In the genomic region with DNA sequence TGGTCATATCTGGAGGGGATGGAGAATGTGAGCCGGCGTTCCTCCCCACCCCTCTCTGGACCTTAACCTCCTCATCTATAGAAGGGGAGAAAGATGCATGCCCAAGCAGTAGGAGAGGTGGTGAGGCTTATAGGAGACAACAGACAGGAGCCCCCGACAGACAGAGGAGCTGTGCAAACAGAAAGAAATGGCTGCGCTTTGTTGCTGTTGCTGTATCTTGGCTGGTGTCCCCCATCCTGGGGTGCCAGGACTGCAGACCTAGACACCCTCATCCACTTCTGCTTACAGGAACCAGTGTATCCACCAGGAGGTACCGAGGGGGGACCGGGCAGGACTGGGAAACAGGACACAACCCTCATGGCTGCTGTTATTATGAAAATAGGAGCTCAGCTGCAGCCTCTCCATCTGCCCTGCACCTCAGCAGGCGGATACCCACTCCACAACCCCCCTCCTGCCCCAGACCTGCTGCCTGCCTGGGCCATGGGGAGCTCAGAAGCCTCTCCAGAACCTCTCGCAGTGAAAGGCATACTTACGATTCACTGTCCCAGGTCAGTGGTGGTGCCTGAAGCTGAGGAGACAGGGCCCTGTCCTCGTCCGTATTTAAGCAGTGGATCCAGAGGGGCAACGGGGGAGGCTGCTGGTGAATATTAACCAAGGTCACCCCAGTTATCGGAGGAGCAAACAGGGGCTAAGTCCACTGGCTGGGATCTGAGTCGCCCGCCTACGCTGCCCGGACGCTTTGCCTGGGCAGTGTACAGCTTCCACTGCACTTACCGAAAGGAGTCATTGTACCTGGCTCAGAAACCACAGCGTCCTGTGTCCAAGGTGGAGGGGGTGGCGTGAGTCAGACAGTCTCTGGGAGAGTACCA, we compare ENCODE assay signal across 1 cellular context.
TF ChIP-seq lines count a peak whose summit lies in the region.

A gene (minus strand): TSS at position 576 of the 869 bp plus-strand sequence. CDS start 5,365 bp downstream, outside the sequence.

TF ChIP-seq in HepG2, 621 proteins besides CTCF, POLR2A, EP300 and RAD21 (continued from another document and continues in another):
- TF ChIP-seq, protein P1, sequence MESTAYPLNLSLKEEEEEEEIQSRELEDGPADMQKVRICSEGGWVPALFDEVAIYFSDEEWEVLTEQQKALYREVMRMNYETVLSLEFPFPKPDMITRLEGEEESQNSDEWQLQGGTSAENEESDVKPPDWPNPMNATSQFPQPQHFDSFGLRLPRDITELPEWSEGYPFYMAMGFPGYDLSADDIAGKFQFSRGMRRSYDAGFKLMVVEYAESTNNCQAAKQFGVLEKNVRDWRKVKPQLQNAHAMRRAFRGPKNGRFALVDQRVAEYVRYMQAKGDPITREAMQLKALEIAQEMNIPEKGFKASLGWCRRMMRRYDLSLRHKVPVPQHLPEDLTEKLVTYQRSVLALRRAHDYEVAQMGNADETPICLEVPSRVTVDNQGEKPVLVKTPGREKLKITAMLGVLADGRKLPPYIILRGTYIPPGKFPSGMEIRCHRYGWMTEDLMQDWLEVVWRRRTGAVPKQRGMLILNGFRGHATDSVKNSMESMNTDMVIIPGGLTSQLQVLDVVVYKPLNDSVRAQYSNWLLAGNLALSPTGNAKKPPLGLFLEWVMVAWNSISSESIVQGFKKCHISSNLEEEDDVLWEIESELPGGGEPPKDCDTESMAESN (CRISPR knock-in tag; conservative IDR thresholded peaks at IDR 0.05), result peak; percentile 93
- TF ChIP-seq RFX1 (IDR thresholded peaks at IDR 0.05), result no peak
- TF ChIP-seq KAT8 (CRISPR knock-in tag; IDR thresholded peaks at IDR 0.05), result peak; percentile 48; the same call in 1 of the 2 replicates
- TF ChIP-seq, protein P2, sequence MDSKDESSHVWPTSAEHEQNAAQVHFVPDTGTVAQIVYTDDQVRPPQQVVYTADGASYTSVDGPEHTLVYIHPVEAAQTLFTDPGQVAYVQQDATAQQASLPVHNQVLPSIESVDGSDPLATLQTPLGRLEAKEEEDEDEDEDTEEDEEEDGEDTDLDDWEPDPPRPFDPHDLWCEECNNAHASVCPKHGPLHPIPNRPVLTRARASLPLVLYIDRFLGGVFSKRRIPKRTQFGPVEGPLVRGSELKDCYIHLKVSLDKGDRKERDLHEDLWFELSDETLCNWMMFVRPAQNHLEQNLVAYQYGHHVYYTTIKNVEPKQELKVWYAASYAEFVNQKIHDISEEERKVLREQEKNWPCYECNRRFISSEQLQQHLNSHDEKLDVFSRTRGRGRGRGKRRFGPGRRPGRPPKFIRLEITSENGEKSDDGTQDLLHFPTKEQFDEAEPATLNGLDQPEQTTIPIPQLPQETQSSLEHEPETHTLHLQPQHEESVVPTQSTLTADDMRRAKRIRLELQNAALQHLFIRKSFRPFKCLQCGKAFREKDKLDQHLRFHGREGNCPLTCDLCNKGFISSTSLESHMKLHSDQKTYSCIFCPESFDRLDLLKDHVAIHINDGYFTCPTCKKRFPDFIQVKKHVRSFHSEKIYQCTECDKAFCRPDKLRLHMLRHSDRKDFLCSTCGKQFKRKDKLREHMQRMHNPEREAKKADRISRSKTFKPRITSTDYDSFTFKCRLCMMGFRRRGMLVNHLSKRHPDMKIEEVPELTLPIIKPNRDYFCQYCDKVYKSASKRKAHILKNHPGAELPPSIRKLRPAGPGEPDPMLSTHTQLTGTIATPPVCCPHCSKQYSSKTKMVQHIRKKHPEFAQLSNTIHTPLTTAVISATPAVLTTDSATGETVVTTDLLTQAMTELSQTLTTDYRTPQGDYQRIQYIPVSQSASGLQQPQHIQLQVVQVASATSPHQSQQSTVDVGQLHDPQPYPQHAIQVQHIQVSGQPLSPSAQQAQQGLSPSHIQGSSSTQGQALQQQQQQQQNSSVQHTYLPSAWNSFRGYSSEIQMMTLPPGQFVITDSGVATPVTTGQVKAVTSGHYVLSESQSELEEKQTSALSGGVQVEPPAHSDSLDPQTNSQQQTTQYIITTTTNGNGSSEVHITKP (CRISPR knock-in tag; IDR thresholded peaks at IDR 0.05; ENCODE audit: low read depth), result peak; percentile 61; the same call in 1 of the 2 replicates
- no peak for TF ChIP-seq HOXA7 (CRISPR knock-in tag; IDR thresholded peaks at IDR 0.05)
- TF ChIP-seq, protein P3, sequence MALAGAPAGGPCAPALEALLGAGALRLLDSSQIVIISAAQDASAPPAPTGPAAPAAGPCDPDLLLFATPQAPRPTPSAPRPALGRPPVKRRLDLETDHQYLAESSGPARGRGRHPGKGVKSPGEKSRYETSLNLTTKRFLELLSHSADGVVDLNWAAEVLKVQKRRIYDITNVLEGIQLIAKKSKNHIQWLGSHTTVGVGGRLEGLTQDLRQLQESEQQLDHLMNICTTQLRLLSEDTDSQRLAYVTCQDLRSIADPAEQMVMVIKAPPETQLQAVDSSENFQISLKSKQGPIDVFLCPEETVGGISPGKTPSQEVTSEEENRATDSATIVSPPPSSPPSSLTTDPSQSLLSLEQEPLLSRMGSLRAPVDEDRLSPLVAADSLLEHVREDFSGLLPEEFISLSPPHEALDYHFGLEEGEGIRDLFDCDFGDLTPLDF (CRISPR knock-in tag; IDR thresholded peaks at IDR 0.05), result no peak
- TF ChIP-seq, protein P4, sequence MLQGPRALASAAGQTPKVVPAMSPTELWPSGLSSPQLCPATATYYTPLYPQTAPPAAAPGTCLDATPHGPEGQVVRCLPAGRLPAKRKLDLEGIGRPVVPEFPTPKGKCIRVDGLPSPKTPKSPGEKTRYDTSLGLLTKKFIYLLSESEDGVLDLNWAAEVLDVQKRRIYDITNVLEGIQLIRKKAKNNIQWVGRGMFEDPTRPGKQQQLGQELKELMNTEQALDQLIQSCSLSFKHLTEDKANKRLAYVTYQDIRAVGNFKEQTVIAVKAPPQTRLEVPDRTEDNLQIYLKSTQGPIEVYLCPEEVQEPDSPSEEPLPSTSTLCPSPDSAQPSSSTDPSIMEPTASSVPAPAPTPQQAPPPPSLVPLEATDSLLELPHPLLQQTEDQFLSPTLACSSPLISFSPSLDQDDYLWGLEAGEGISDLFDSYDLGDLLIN (CRISPR knock-in tag; IDR thresholded peaks at IDR 0.05; ENCODE audit: borderline replicate concordance), result no peak; the same call in 1 of the 2 replicates
- TF ChIP-seq SIN3A (IDR thresholded peaks at IDR 0.05; ENCODE audit: borderline replicate concordance, low read depth, low read length), result peak; percentile 87
- TF ChIP-seq TMF1 (CRISPR knock-in tag; IDR thresholded peaks at IDR 0.05; ENCODE audit: low read depth), result peak; percentile 25; the same call in 1 of the 2 replicates
- TF ChIP-seq JUNB (CRISPR knock-in tag; IDR thresholded peaks at IDR 0.05; ENCODE audit: borderline replicate concordance), result peak; percentile 74; the same call in 1 of the 2 replicates
- TF ChIP-seq, protein P5, sequence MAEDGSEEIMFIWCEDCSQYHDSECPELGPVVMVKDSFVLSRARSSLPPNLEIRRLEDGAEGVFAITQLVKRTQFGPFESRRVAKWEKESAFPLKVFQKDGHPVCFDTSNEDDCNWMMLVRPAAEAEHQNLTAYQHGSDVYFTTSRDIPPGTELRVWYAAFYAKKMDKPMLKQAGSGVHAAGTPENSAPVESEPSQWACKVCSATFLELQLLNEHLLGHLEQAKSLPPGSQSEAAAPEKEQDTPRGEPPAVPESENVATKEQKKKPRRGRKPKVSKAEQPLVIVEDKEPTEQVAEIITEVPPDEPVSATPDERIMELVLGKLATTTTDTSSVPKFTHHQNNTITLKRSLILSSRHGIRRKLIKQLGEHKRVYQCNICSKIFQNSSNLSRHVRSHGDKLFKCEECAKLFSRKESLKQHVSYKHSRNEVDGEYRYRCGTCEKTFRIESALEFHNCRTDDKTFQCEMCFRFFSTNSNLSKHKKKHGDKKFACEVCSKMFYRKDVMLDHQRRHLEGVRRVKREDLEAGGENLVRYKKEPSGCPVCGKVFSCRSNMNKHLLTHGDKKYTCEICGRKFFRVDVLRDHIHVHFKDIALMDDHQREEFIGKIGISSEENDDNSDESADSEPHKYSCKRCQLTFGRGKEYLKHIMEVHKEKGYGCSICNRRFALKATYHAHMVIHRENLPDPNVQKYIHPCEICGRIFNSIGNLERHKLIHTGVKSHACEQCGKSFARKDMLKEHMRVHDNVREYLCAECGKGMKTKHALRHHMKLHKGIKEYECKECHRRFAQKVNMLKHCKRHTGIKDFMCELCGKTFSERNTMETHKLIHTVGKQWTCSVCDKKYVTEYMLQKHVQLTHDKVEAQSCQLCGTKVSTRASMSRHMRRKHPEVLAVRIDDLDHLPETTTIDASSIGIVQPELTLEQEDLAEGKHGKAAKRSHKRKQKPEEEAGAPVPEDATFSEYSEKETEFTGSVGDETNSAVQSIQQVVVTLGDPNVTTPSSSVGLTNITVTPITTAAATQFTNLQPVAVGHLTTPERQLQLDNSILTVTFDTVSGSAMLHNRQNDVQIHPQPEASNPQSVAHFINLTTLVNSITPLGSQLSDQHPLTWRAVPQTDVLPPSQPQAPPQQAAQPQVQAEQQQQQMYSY (CRISPR knock-in tag; IDR thresholded peaks at IDR 0.05), result no peak; the same call in none of the 2 replicates
- TF ChIP-seq TEAD3 (CRISPR knock-in tag; optimal IDR thresholded peaks at IDR 0.05; ENCODE audit: borderline replicate concordance), result peak; percentile 58
- TF ChIP-seq, protein P6, sequence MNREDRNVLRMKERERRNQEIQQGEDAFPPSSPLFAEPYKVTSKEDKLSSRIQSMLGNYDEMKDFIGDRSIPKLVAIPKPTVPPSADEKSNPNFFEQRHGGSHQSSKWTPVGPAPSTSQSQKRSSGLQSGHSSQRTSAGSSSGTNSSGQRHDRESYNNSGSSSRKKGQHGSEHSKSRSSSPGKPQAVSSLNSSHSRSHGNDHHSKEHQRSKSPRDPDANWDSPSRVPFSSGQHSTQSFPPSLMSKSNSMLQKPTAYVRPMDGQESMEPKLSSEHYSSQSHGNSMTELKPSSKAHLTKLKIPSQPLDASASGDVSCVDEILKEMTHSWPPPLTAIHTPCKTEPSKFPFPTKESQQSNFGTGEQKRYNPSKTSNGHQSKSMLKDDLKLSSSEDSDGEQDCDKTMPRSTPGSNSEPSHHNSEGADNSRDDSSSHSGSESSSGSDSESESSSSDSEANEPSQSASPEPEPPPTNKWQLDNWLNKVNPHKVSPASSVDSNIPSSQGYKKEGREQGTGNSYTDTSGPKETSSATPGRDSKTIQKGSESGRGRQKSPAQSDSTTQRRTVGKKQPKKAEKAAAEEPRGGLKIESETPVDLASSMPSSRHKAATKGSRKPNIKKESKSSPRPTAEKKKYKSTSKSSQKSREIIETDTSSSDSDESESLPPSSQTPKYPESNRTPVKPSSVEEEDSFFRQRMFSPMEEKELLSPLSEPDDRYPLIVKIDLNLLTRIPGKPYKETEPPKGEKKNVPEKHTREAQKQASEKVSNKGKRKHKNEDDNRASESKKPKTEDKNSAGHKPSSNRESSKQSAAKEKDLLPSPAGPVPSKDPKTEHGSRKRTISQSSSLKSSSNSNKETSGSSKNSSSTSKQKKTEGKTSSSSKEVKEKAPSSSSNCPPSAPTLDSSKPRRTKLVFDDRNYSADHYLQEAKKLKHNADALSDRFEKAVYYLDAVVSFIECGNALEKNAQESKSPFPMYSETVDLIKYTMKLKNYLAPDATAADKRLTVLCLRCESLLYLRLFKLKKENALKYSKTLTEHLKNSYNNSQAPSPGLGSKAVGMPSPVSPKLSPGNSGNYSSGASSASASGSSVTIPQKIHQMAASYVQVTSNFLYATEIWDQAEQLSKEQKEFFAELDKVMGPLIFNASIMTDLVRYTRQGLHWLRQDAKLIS (CRISPR knock-in tag; IDR thresholded peaks at IDR 0.05), result peak; percentile 98
- TF ChIP-seq, protein P7, sequence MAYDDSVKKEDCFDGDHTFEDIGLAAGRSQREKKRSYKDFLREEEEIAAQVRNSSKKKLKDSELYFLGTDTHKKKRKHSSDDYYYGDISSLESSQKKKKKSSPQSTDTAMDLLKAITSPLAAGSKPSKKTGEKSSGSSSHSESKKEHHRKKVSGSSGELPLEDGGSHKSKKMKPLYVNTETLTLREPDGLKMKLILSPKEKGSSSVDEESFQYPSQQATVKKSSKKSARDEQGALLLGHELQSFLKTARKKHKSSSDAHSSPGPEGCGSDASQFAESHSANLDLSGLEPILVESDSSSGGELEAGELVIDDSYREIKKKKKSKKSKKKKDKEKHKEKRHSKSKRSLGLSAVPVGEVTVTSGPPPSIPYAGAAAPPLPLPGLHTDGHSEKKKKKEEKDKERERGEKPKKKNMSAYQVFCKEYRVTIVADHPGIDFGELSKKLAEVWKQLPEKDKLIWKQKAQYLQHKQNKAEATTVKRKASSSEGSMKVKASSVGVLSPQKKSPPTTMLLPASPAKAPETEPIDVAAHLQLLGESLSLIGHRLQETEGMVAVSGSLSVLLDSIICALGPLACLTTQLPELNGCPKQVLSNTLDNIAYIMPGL (CRISPR knock-in tag; IDR thresholded peaks at IDR 0.05; ENCODE audit: borderline replicate concordance in 1 of 2, low read depth in 1 of 2), result peak; percentile 29 to 35; a peak in 1 of 4 replicates
- peak; percentile 90 for TF ChIP-seq ZBTB7B (CRISPR knock-in tag; IDR thresholded peaks at IDR 0.05)
- TF ChIP-seq, protein P8, sequence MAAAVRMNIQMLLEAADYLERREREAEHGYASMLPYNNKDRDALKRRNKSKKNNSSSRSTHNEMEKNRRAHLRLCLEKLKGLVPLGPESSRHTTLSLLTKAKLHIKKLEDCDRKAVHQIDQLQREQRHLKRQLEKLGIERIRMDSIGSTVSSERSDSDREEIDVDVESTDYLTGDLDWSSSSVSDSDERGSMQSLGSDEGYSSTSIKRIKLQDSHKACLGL (CRISPR knock-in tag; IDR thresholded peaks at IDR 0.05), result no peak; the same call in 1 of the 2 replicates
- TF ChIP-seq, protein P9, sequence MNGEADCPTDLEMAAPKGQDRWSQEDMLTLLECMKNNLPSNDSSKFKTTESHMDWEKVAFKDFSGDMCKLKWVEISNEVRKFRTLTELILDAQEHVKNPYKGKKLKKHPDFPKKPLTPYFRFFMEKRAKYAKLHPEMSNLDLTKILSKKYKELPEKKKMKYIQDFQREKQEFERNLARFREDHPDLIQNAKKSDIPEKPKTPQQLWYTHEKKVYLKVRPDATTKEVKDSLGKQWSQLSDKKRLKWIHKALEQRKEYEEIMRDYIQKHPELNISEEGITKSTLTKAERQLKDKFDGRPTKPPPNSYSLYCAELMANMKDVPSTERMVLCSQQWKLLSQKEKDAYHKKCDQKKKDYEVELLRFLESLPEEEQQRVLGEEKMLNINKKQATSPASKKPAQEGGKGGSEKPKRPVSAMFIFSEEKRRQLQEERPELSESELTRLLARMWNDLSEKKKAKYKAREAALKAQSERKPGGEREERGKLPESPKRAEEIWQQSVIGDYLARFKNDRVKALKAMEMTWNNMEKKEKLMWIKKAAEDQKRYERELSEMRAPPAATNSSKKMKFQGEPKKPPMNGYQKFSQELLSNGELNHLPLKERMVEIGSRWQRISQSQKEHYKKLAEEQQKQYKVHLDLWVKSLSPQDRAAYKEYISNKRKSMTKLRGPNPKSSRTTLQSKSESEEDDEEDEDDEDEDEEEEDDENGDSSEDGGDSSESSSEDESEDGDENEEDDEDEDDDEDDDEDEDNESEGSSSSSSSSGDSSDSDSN (CRISPR knock-in tag; IDR thresholded peaks at IDR 0.05), result peak; percentile 82
- no peak for TF ChIP-seq ZNF251 (CRISPR knock-in tag; IDR thresholded peaks at IDR 0.05)
- peak; percentile 53 for TF ChIP-seq ZNF883 (CRISPR knock-in tag; IDR thresholded peaks at IDR 0.05; ENCODE audit: not compliant biosample characterization)
- no peak for TF ChIP-seq CEBPB (IDR thresholded peaks at IDR 0.05; ENCODE audit: borderline replicate concordance, low read depth, low read length)
- no peak for TF ChIP-seq ZNF354B (CRISPR knock-in tag; IDR thresholded peaks at IDR 0.05)
- no peak for TF ChIP-seq JARID2 (CRISPR knock-in tag; IDR thresholded peaks at IDR 0.05; ENCODE audit: insufficient replicate concordance)
- TF ChIP-seq ZNF644 (CRISPR knock-in tag; IDR thresholded peaks at IDR 0.05; ENCODE audit: low read depth), result peak; percentile 57; the same call in 1 of the 2 replicates
